ENCODE assay signal across 22 cellular contexts in genomic region chr16:84489141-84489540, GRCh38. TPM values are rescaled to one million over a fixed set of nuclear protein-coding genes. Genes with fewer than 3 reads are reported as not detected.
DNase-seq lines count a peak whose midpoint lies in the region; ATAC-seq and TF ChIP-seq lines count a peak whose summit lies in the region.
"Had no signal": no experiment of that assay in that cellular context is flagged by ENCODE, and none has a peak within 500 bp of the region (broad histone marks: within the 10 kb centered on the region; RNA-seq: fewer than 3 reads in every experiment).

No MANE protein-coding gene starts in this region.

- no peak for TF ChIP-seq POLR2A in vagina (IDR thresholded peaks at IDR 0.05)

- in situ Hi-C loops in GM13976 (cut with MboI; ENCODE audit: low sequenced_read_pairs, unreplicated experiment): loop anchor here (25.0 kb wide), 2 partner anchors 202 to 527 kb away; partner anchors contain the start of genes NECAB2, OSGIN1 and WFDC1

- H3K9me3 Mint-ChIP-seq in osteocyte (ENCODE audit: unreplicated experiment): no peaks in the 10 kb centered on the region

- peaks cover 5% of the 10 kb centered on the region for H3K36me3 ChIP-seq in colonic mucosa
- peaks cover 0 to 43% of the 10 kb centered on the region in 2 donors for H3K36me3 ChIP-seq in vagina

- TF ChIP-seq CTCF in colonic mucosa (IDR thresholded peaks at IDR 0.05) (no peak), osteocyte (IDR thresholded peaks at IDR 0.05) (no peak), vagina (IDR thresholded peaks at IDR 0.05) (no peak), GM13976 (IDR thresholded peaks at IDR 0.05; ENCODE audit: borderline replicate concordance, control extremely low read depth, extremely low read depth, insufficient read depth, missing control alignments) (no peak), GM20000 (IDR thresholded peaks at IDR 0.05; ENCODE audit: extremely low read depth, missing control alignments) (no peak)

- H3K36me3 Mint-ChIP-seq in osteocyte (ENCODE audit: unreplicated experiment): peaks cover 33% of the 10 kb centered on the region

- H3K4me1 ChIP-seq in colonic mucosa (no peaks in the 10 kb centered on the region), vagina (peaks cover 4% of the 10 kb centered on the region)

- H3K9me3 ChIP-seq in colonic mucosa (no peaks in the 10 kb centered on the region), vagina (no peaks in the 10 kb centered on the region)

- no peak for ATAC-seq in left ventricle myocardium superior

- intact Hi-C loops in cardiac septum (cut with DNase I) (loop anchor here (10.0 kb wide), 4 partner anchors 304 to 664 kb away; partner anchors contain the start of genes NECAB2 and TAF1C), left ventricle myocardium superior (cut with micrococcal nuclease) (loop anchor here (10.0 kb wide), 1 partner anchor 214 kb away; no protein-coding TSS in a partner anchor), colonic mucosa (cut with DNase I) (loop anchor here (10.0 kb wide), 2 partner anchors 304 to 524 kb away; partner anchors contain the start of genes NECAB2 and TAF1C), vagina (cut with DNase I) (loop anchor here (10.0 kb wide), 1 partner anchor 524 kb away; the partner anchor contains the start of gene NECAB2)

- DNase-seq in cardiac septum (ENCODE audit: low spot score) (peak; percentile 24), left ventricle myocardium superior (no peak), colonic mucosa (peak; percentile 5), osteocyte (ENCODE audit: extremely low spot score, unreplicated experiment) (peak; percentile 42), vagina (ENCODE audit: extremely low spot score in 2 of 2) (peak; percentile 19 to 76), GM13976 (ENCODE audit: low spot score) (no peak), GM20000 (ENCODE audit: low spot score) (no peak)
- no peak for DNase-seq in effector CD4-positive, alpha-beta T cell
- DNase-seq: AML-193, Calu3, DMS79 treated with DMSO at 0.1 percent for 48 hours, Karpas-422, MV-4-11, NCI-H1105 treated with DMSO at 0.1 percent for 48 hours, NCI-H2029, NCI-H446 treated with DMSO at 0.1 percent for 48 hours, NCI-H526 treated with DMSO at 0.1 percent for 48 hours, Right ventricle myocardium superior, RPMI8226 had no signal

- no peak overlapping the region for H3K27ac Mint-ChIP-seq in osteocyte (ENCODE audit: unreplicated experiment)

- H3K27me3 ChIP-seq in colonic mucosa (no peaks in the 10 kb centered on the region), vagina (no peaks in the 10 kb centered on the region)

- H3K4me3 ChIP-seq in colonic mucosa (no peak overlapping the region), vagina (no peak overlapping the region)

- H3K27ac ChIP-seq in colonic mucosa: no peak overlapping the region
- no peak overlapping the region for H3K27ac ChIP-seq in vagina
- H3K27ac ChIP-seq: C4-2B, HL-60 had no signal

- no peak overlapping the region for H3K9ac ChIP-seq in colonic mucosa (ENCODE audit: low read depth in 2 of 2, low read length in 2 of 2)

- H3K27me3 Mint-ChIP-seq in osteocyte (ENCODE audit: unreplicated experiment): no peaks in the 10 kb centered on the region
- H3K27me3 Mint-ChIP-seq: IgD-negative memory B cell had no signal

- peaks cover 3% of the 10 kb centered on the region for H3K4me1 Mint-ChIP-seq in osteocyte (ENCODE audit: unreplicated experiment)
- H3K4me1 Mint-ChIP-seq: IgD-negative memory B cell had no signal

- H3K4me3 Mint-ChIP-seq in osteocyte (ENCODE audit: unreplicated experiment): no peak overlapping the region
- H3K4me3 Mint-ChIP-seq: IgD-negative memory B cell had no signal

RNA-seq across cellular contexts. Expression of gene MEAK7, which starts 15.3 kb away (rescaled TPM):
- total RNA-seq in cardiac septum (8.5 TPM), left ventricle myocardium superior (4.4 TPM), colonic mucosa (10 to 100 TPM; 17.0 to 23.4 TPM), osteocyte (26.2 and 28.1 TPM in 2 replicates), vagina (28.5 TPM)

Comparison
In these comparisons a context has a peak if more than half of its experiments do, and no peak if none do; other contexts are left out.
1. DNase-seq: peak in cardiac septum (single experiment), colonic mucosa (single experiment), osteocyte (single experiment) and vagina (2 of 2); none in left ventricle myocardium superior (single experiment), GM13976 (single experiment), GM20000 (single experiment) and effector CD4-positive, alpha-beta T cell (single experiment).